In genomic region chr19:39481676-39482075, GRCh38 we compare ENCODE assay signal across 1 cellular context.
TF ChIP-seq lines count a peak whose summit lies in the region.

No MANE protein-coding gene starts in this region.

TF ChIP-seq in GM12878, 131 proteins besides CTCF, POLR2A, EP300 and RAD21:
- TF ChIP-seq ETV6 (conservative IDR thresholded peaks at IDR 0.05 in 1 of 2, IDR thresholded peaks at IDR 0.05 in 1 of 2; ENCODE audit: borderline replicate concordance in 1 of 2, low read depth in 1 of 2) (no peak), FOS (IDR thresholded peaks at IDR 0.05; ENCODE audit: borderline replicate concordance, extremely low read depth, insufficient read length) (no peak), SPI1 (IDR thresholded peaks at IDR 0.05; ENCODE audit: borderline replicate concordance, insufficient read depth, low read depth, low read length) (no peak), SREBF1 (IDR thresholded peaks at IDR 0.05; ENCODE audit: low read length) (no peak), RBBP5 (conservative IDR thresholded peaks at IDR 0.05) (no peak), YY1 (IDR thresholded peaks at IDR 0.05; ENCODE audit: low read depth, low read length) (no peak), IKZF2 (IDR thresholded peaks at IDR 0.05) (no peak), ZBTB4 (CRISPR knock-in tag; IDR thresholded peaks at IDR 0.05) (no peak), ASH2L (IDR thresholded peaks at IDR 0.05; ENCODE audit: borderline replicate concordance, low read depth) (no peak), MYB (IDR thresholded peaks at IDR 0.05; ENCODE audit: borderline replicate concordance, low read depth, low read length) (no peak), WRNIP1 (IDR thresholded peaks at IDR 0.05; ENCODE audit: borderline replicate concordance, low read depth, low read length) (no peak), ATF3 (IDR thresholded peaks at IDR 0.05; ENCODE audit: borderline replicate concordance, extremely low read depth, low read depth, low read length) (no peak), KDM1A (IDR thresholded peaks at IDR 0.05; ENCODE audit: borderline replicate concordance) (no peak), ATF7 (IDR thresholded peaks at IDR 0.05; ENCODE audit: low read depth) (no peak), SIN3A (IDR thresholded peaks at IDR 0.05; ENCODE audit: low read depth, low read length) (no peak), MTA3 (IDR thresholded peaks at IDR 0.05; ENCODE audit: borderline replicate concordance, low read length) (no peak), BMI1 (IDR thresholded peaks at IDR 0.05; ENCODE audit: borderline replicate concordance) (no peak), ZNF274 (IDR thresholded peaks at IDR 0.05; ENCODE audit: insufficient read depth, insufficient read length) (no peak)
